1 cellular context compared by ENCODE assay signal in genomic region chr2:173193925-173194324, GRCh38.
TF ChIP-seq lines count a peak whose summit lies in the region.

No MANE protein-coding gene starts in this region.

TF ChIP-seq in K562, 482 proteins besides CTCF, POLR2A, EP300 and RAD21 (continued from another document):
- peak; percentile 78 for TF ChIP-seq MAFK (IDR thresholded peaks at IDR 0.05; ENCODE audit: low read length)
